Comparison of ENCODE assay signal across 19 cellular contexts in the genomic region with DNA sequence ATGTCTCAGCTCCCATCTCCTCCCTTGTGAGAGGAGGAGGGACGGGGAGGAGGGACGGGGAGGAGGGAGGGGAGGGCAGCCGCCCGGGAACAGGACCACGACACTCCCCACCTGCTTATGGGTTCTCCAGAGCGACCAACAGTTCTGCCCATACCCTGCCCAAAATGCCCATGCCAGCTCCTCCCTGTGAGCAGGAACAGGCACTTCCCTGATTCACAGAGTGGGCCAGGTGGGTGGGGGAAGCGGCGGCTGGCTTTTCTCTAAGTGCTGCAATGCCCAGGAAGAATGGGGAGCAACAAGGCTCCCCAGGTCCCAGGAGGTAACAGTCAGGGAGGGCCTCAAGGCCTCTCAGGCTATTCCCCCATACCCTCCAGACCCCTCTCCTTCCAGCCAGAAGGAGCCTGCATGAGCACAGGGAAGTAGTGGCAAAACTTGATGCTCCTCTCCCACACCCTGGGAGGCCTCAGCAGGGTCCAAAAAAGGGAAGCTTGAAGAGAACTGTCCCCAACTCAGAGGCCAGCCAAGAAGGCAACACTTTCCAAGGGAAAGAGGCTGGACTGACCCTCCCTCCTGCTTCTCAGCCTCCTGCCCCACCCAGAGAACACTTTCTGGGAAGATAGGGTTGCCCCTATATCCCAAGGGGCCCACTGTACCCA. TPM values are rescaled to one million over a fixed set of nuclear protein-coding genes. Genes with fewer than 3 reads are reported as not detected.
DNase-seq lines count a peak whose midpoint lies in the region; ATAC-seq, FAIRE-seq and TF ChIP-seq lines count a peak whose summit lies in the region.
"Had no signal": no experiment of that assay in that cellular context is flagged by ENCODE, and none has a peak within 500 bp of the region (broad histone marks: within the 10 kb centered on the region; RNA-seq: fewer than 3 reads in every experiment).

No MANE protein-coding gene starts in this region.

- peaks cover 0 to 1% (median 0%) of the 10 kb centered on the region in 3 donors for H3K27me3 Mint-ChIP-seq in CD14-positive monocyte (ENCODE audit: low read depth in 3 of 3)
- H3K27me3 Mint-ChIP-seq in naive thymus-derived CD4-positive, alpha-beta T cell, result no peaks in the 10 kb centered on the region
- H3K27me3 Mint-ChIP-seq: activated naive CD8-positive, alpha-beta T cell; naive B cell had no signal

- POLR2A ChIA-PET in HEK293 (lab: Yijun Ruan, JAX), result no interaction called here
- POLR2A ChIA-PET in PC-9 (lab: Charles Lee; ENCODE audit: unreplicated experiment), result interaction anchor here (0.7 to 0.8 kb wide), 2 partner anchors 44 to 53 kb away, joined by 3 to 5 read pairs; no protein-coding TSS in a partner anchor
- POLR2A ChIA-PET in naive thymus-derived CD4-positive, alpha-beta T cell (lab: Charles Lee), result no interaction called here

- peaks cover 43% of the 10 kb centered on the region for H3K4me1 Mint-ChIP-seq in CD14-positive monocyte
- peaks cover 9 to 23% (median 12%) of the 10 kb centered on the region in 7 donors for H3K4me1 Mint-ChIP-seq in naive thymus-derived CD4-positive, alpha-beta T cell

- peaks cover 0 to 6% of the 10 kb centered on the region in 2 experiments; a peak in 1 of 3 replicates for H3K36me3 ChIP-seq in HEK293 (ENCODE audit: control insufficient read depth in 2 of 2, insufficient read depth in 1 of 2, low read length in 2 of 2)
- 0 out of 2 replicates have a peak, but pooled peaks cover 3% of the 10 kb centered on the region for H3K36me3 ChIP-seq in PC-9 (ENCODE audit: low read depth)
- peaks cover 2 to 55% (median 5%) of the 10 kb centered on the region in 3 experiments for H3K36me3 ChIP-seq in naive thymus-derived CD4-positive, alpha-beta T cell (ENCODE audit: control insufficient read depth in 2 of 3, insufficient read depth in 3 of 3, low read length in 3 of 3)
- H3K36me3 ChIP-seq: BE2C, brain microvascular endothelial cell had no signal

- H3K4me2 ChIP-seq in PC-9, result peak overlapping the region; percentile 74; the same call in 1 of the 2 replicates
- H3K4me2 ChIP-seq: smooth muscle cell had no signal

- H3K9me2 ChIP-seq in PC-9 (ENCODE audit: insufficient read depth), result no peaks in the 10 kb centered on the region

- H3K4me3 Mint-ChIP-seq in CD14-positive monocyte, result peak overlapping the region in 1 of 2 donors; percentile 67
- no peak overlapping the region for H3K4me3 Mint-ChIP-seq in naive thymus-derived CD4-positive, alpha-beta T cell
- H3K4me3 Mint-ChIP-seq: activated naive CD8-positive, alpha-beta T cell; naive B cell had no signal

- H3K9me3 ChIP-seq in HEK293 (ENCODE audit: control insufficient read depth, insufficient read depth, low read depth, low read length), result no peaks in the 10 kb centered on the region
- no peaks in the 10 kb centered on the region for H3K9me3 ChIP-seq in PC-9 (ENCODE audit: insufficient read depth, low read depth)
- H3K9me3 ChIP-seq in naive thymus-derived CD4-positive, alpha-beta T cell (ENCODE audit: control insufficient read depth in 2 of 3, low read length in 3 of 3), result no peaks in the 10 kb centered on the region
- H3K9me3 ChIP-seq: BE2C, thyroid gland had no signal

- FAIRE-seq in urothelium cell line (lab: Jason Lieb, UNC), result no peak

- H3K36me3 Mint-ChIP-seq in CD14-positive monocyte, result peaks cover 19 to 43% of the 10 kb centered on the region in 2 donors
- H3K36me3 Mint-ChIP-seq in naive thymus-derived CD4-positive, alpha-beta T cell, result peaks cover 0 to 3% (median 0%) of the 10 kb centered on the region in 5 donors
- H3K36me3 Mint-ChIP-seq: activated naive CD8-positive, alpha-beta T cell had no signal

- intact Hi-C loops in CD14-positive monocyte (cut with micrococcal nuclease), result loop anchor here in 1 of 2 donors (2.0 kb wide), 1 partner anchor 14 kb away; no protein-coding TSS in a partner anchor
- intact Hi-C loops in PC-9 (cut with micrococcal nuclease; ENCODE audit: unreplicated experiment), result loop anchor here (10.0 kb wide), 1 partner anchor 408 kb away; no protein-coding TSS in a partner anchor
- intact Hi-C loops in naive thymus-derived CD4-positive, alpha-beta T cell (cut with micrococcal nuclease), result no loop called here

- H3K27ac ChIP-seq in HEK293 (ENCODE audit: extremely low read depth, low read depth, low read length) (no peak overlapping the region), PC-9 (peak overlapping the region; percentile 81)
- no peak overlapping the region for H3K27ac ChIP-seq in naive thymus-derived CD4-positive, alpha-beta T cell (ENCODE audit: low read depth, low read length)
- H3K27ac ChIP-seq: brain microvascular endothelial cell, GM23248, thyroid gland had no signal

- no peaks in the 10 kb centered on the region for H3K27me3 ChIP-seq in PC-9 (ENCODE audit: insufficient read depth, low read depth)
- H3K27me3 ChIP-seq in naive thymus-derived CD4-positive, alpha-beta T cell (ENCODE audit: control insufficient read depth in 2 of 2, insufficient read depth in 2 of 2, low read length in 2 of 2), result no peaks in the 10 kb centered on the region
- H3K27me3 ChIP-seq: BE2C, brain microvascular endothelial cell, thyroid gland had no signal

- H2AFZ ChIP-seq in PC-9, result no peak overlapping the region
- H2AFZ ChIP-seq: GM23248 had no signal

- peaks cover 43% of the 10 kb centered on the region for H3F3A ChIP-seq in PC-9 (ENCODE audit: insufficient read depth, low read depth)

- peak; percentile 59 for ATAC-seq in naive thymus-derived CD4-positive, alpha-beta T cell
- ATAC-seq in HG03280 (IDR thresholded peaks at IDR 0.05; ENCODE audit: unreplicated experiment) (no peak), GM19324 (IDR thresholded peaks at IDR 0.05; ENCODE audit: low FRiP score, unreplicated experiment) (no peak)

- BruUV-seq in PC-9 (replicated peaks; lab: Mats Ljungman, UMichigan), result no TSS peak

- CTCF ChIA-PET in HEK293 (lab: Yijun Ruan, JAX) (interaction anchor here (3.6 to 16.5 kb wide), 4 partner anchors 10 to 162 kb away, joined by 29 to 506 read pairs (median 36); no protein-coding TSS in a partner anchor), PC-9 (lab: Charles Lee) (no interaction called here)
- CTCF ChIA-PET in naive thymus-derived CD4-positive, alpha-beta T cell (lab: Charles Lee), result interaction anchor here (1.1 to 4.4 kb wide), 4 partner anchors 14 to 96 kb away, joined by 4 to 93 read pairs (median 46); partner anchors contain the start of gene MYO18A

- TF ChIP-seq CTCF in CD14-positive monocyte (IDR thresholded peaks at IDR 0.05), result no peak
- TF ChIP-seq CTCF in HEK293 (tag by site-specific recombination; IDR thresholded peaks at IDR 0.05), result no peak
- TF ChIP-seq CTCF in PC-9 (conservative IDR thresholded peaks at IDR 0.05), result no peak

- DNase-seq in CD14-positive monocyte (ENCODE audit: low spot score) (peak; percentile 76), PC-9 (no peak), urothelium cell line (ENCODE audit: low spot score) (no peak)
- no peak for DNase-seq in naive thymus-derived CD4-positive, alpha-beta T cell
- DNase-seq: activated CD4-positive, alpha-beta T cell treated with anti-CD3 and anti-CD28 coated beads for 4 hours; activated CD8-positive, alpha-beta memory T cell treated with anti-CD3 and anti-CD28 coated beads, Interleukin-2, amount 50 U/mL, for 48 hours; BE2C; brain microvascular endothelial cell; erythroblast; GM23248; naive B cell; NCI-H1417; SHP77; thyroid gland had no signal

- H3K4me1 ChIP-seq in HEK293 (ENCODE audit: control insufficient read depth, insufficient read depth, low read length) (peaks cover 2% of the 10 kb centered on the region; the same call in 1 of the 2 replicates), PC-9 (replicated peaks; ENCODE audit: insufficient read depth) (peaks cover 37% of the 10 kb centered on the region)
- no peaks in the 10 kb centered on the region for H3K4me1 ChIP-seq in naive thymus-derived CD4-positive, alpha-beta T cell (ENCODE audit: control insufficient read depth in 2 of 2, insufficient read depth in 2 of 2, low read length in 2 of 2)
- H3K4me1 ChIP-seq: BE2C had no signal

- peak overlapping the region; percentile 76 to 90 (median 86) for H3K27ac Mint-ChIP-seq in CD14-positive monocyte
- H3K27ac Mint-ChIP-seq in naive thymus-derived CD4-positive, alpha-beta T cell, result peak overlapping the region in 2 of 9 donors; percentile 21 to 56
- H3K27ac Mint-ChIP-seq: activated naive CD8-positive, alpha-beta T cell had no signal

- no peak overlapping the region for H3K4me3 ChIP-seq in HEK293 (ENCODE audit: low read depth, low read length)
- H3K4me3 ChIP-seq in PC-9, result no peak overlapping the region
- no peak overlapping the region for H3K4me3 ChIP-seq in naive thymus-derived CD4-positive, alpha-beta T cell (ENCODE audit: low read length)
- H3K4me3 ChIP-seq: GM23248, smooth muscle cell, thyroid gland had no signal

- peaks cover 21% of the 10 kb centered on the region for H4K20me1 ChIP-seq in PC-9 (ENCODE audit: insufficient read depth)

- H3K9me3 Mint-ChIP-seq in CD14-positive monocyte, result no peaks in the 10 kb centered on the region
- H3K9me3 Mint-ChIP-seq in naive thymus-derived CD4-positive, alpha-beta T cell, result no peaks in the 10 kb centered on the region
- H3K9me3 Mint-ChIP-seq: naive B cell had no signal

- peaks cover 72% of the 10 kb centered on the region for H3K79me2 ChIP-seq in PC-9 (ENCODE audit: low read depth)

TF ChIP-seq in HEK293, 187 proteins besides CTCF, POLR2A, EP300 and RAD21 (continues in another document):
- peak; percentile 69 for TF ChIP-seq GLIS1 (tag by site-specific recombination; IDR thresholded peaks at IDR 0.05)
- TF ChIP-seq, protein P1, sequence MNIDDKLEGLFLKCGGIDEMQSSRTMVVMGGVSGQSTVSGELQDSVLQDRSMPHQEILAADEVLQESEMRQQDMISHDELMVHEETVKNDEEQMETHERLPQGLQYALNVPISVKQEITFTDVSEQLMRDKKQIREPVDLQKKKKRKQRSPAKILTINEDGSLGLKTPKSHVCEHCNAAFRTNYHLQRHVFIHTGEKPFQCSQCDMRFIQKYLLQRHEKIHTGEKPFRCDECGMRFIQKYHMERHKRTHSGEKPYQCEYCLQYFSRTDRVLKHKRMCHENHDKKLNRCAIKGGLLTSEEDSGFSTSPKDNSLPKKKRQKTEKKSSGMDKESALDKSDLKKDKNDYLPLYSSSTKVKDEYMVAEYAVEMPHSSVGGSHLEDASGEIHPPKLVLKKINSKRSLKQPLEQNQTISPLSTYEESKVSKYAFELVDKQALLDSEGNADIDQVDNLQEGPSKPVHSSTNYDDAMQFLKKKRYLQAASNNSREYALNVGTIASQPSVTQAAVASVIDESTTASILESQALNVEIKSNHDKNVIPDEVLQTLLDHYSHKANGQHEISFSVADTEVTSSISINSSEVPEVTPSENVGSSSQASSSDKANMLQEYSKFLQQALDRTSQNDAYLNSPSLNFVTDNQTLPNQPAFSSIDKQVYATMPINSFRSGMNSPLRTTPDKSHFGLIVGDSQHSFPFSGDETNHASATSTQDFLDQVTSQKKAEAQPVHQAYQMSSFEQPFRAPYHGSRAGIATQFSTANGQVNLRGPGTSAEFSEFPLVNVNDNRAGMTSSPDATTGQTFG (tag by site-specific recombination; IDR thresholded peaks at IDR 0.05; ENCODE audit: borderline replicate concordance), result no peak
- no peak for TF ChIP-seq ZNF48 (tag by site-specific recombination; IDR thresholded peaks at IDR 0.05)

RNA-seq across cellular contexts. Expression of gene MYO18A, which starts 53.8 kb away (rescaled TPM):
- 10 to 100 TPM in 1 of 2 donors, 1 to 10 TPM in 1; 6.3 to 11.0 TPM for polyA plus RNA-seq in CD14-positive monocyte
- total RNA-seq in PC-9 (2021), result 150 and 158 TPM in 2 replicates
- 100 to 1,000 TPM in 3 of 5 experiments, 10 to 100 TPM in 2; 89.5 to 144 (median 103) TPM for total RNA-seq in naive thymus-derived CD4-positive, alpha-beta T cell
- 10 to 100 TPM; 10.2 to 23.2 TPM for polyA plus RNA-seq in naive thymus-derived CD4-positive, alpha-beta T cell
